ENCODE assay signal across 11 cellular contexts in the genomic region with DNA sequence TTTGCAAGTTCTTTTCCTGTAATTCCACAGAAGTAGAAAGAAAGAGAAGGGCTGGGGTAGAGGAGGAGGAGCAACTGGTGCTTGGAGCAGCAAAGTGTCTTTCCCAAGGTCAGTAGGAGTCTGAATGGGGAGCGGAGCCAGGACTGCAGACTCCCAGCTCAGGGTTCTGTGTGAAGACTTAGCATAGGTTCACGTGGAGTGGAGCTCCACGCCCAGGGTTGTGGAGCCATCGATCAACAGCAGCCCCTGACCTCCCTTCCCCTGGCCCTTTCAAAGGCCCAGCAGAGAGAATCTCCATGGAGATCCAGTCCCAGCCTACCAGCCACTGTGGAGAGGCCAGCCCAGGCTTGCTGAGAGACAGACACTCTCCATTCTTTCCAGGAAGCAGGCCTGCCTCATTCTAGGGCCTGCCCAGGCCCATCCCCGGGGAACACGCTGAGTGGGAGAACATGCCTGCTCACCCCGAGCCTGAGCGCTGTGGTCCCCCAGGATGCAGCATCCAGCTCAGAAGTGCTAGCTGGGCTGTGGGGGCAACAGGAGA.
DNase-seq lines count a peak whose midpoint lies in the region; ATAC-seq and TF ChIP-seq lines count a peak whose summit lies in the region.
"Had no signal": no experiment of that assay in that cellular context is flagged by ENCODE, and none has a peak within 500 bp of the region (broad histone marks: within the 10 kb centered on the region; RNA-seq: fewer than 3 reads in every experiment).

No MANE protein-coding gene starts in this region.

- H3K4me1 ChIP-seq in RWPE2 (ENCODE audit: insufficient read depth, poor library complexity, severe bottlenecking) (peaks cover 36% of the 10 kb centered on the region), HAP-1 (no peaks in the 10 kb centered on the region)

- no peaks in the 10 kb centered on the region for H3K36me3 ChIP-seq in RWPE2 (ENCODE audit: low read depth)
- no peaks in the 10 kb centered on the region for H3K36me3 ChIP-seq in HAP-1 (replicated peaks)
- H3K36me3 ChIP-seq: transverse colon had no signal

- H3K9me3 ChIP-seq in RWPE2 (ENCODE audit: severe bottlenecking) = no peaks in the 10 kb centered on the region
- H3K9me3 ChIP-seq in HAP-1 = no peaks in the 10 kb centered on the region
- H3K9me3 ChIP-seq: transverse colon had no signal

- no peak for TF ChIP-seq CTCF in RWPE2 (IDR thresholded peaks at IDR 0.05; ENCODE audit: poor library complexity, severe bottlenecking)

- peak; percentile 89 for ATAC-seq in RWPE2 (ENCODE audit: low read depth)
- ATAC-seq in Right ventricle myocardium inferior = peak; percentile 40
- ATAC-seq in HG02970 (IDR thresholded peaks at IDR 0.05; ENCODE audit: low FRiP score, unreplicated experiment) = no peak

- H3K27me3 ChIP-seq in RWPE2 (ENCODE audit: insufficient read depth, poor library complexity, severe bottlenecking) (no peaks in the 10 kb centered on the region), HAP-1 (ENCODE audit: low read depth) (no peaks in the 10 kb centered on the region)
- H3K27me3 ChIP-seq: transverse colon had no signal

- intact Hi-C loops in Right ventricle myocardium inferior (cut with DNase I) = no loop called here

- H3K27ac ChIP-seq in RWPE2 (ENCODE audit: poor library complexity, severe bottlenecking) = peak overlapping the region; percentile 91

- DNase-seq in G401 (ENCODE audit: low spot score) (peak; percentile 56), RWPE2 (ENCODE audit: low spot score) (peak; percentile 95), Right ventricle myocardium inferior (ENCODE audit: missing footprints) (no peak), retina (peak; percentile 60), RKO (ENCODE audit: low spot score) (no peak), kidney glomerular epithelial cell (lab: John Stamatoyannopoulos, UW) (no peak), HAP-1 (ENCODE audit: low spot score in 2 of 2) (no peak)
- DNase-seq: activated CD4-positive, alpha-beta T cell treated with anti-CD3 and anti-CD28 coated beads, Interleukin-2, amount 50 U/mL, for 4 hours; stimulated activated CD4-positive, alpha-beta T cell treated with anti-CD3 and anti-CD28 coated beads, Interleukin-2, amount 100 ng/mL, for 48 hours; transverse colon had no signal

- in situ Hi-C loops in G401 (cut with HindIII; ENCODE audit: low sequenced_read_pairs) = no loop called here
- in situ Hi-C loops in HAP-1 (cut with MboI; ENCODE audit: low sequenced_read_pairs) = no loop called here

- H3K4me3 ChIP-seq in RWPE2 (ENCODE audit: severe bottlenecking) (no peak overlapping the region), HAP-1 (no peak overlapping the region)
- H3K4me3 ChIP-seq: transverse colon had no signal

Comparison
In these comparisons a context has a peak if more than half of its experiments do, and no peak if none do; other contexts are left out.
1. DNase-seq: peak in G401 (single experiment), RWPE2 (single experiment) and retina (single experiment); none in Right ventricle myocardium inferior (single experiment), RKO (single experiment), kidney glomerular epithelial cell (single experiment) and HAP-1 (0 of 2).